Comparison of ENCODE assay signal across 12 cellular contexts in the genomic region with DNA sequence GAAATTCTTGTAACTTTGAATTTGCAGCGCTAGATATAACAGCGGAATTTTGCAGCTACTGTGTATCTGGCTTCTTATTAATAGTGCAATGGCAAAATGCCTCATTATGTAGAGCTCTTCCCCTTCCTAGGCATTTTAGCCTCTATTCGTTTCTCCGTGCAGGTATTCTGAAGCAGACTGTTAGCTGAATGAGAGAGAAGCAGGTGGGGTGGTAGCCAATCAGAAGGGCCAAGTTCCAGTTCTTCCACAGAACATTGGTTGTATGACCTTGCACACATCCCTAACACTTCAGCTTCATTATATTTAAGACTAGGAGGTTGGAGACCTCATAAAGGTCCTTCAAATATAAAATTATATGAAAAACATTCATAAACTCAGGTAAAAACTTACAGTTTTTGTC. TPM values are rescaled to one million over a fixed set of nuclear protein-coding genes. Genes with fewer than 3 reads are reported as not detected.
A peak's percentile ranks its signal among the peaks of the same experiment; 100 is the strongest.
DNase-seq lines count a peak whose midpoint lies in the region; TF ChIP-seq lines count a peak whose summit lies in the region.
"Had no signal": no experiment of that assay in that cellular context is flagged by ENCODE, and none has a peak within 500 bp of the region (broad histone marks: within the 10 kb centered on the region; RNA-seq: fewer than 3 reads in every experiment).

No MANE protein-coding gene starts in this region.

- H3K36me3 ChIP-seq in BE2C: no peaks in the 10 kb centered on the region
- peaks cover 12% of the 10 kb centered on the region; the same call in 1 of the 2 replicates for H3K36me3 ChIP-seq in DOHH2 (ENCODE audit: control insufficient read depth, low read length)
- H3K36me3 ChIP-seq in ascending aorta: no peaks in the 10 kb centered on the region
- no peaks in the 10 kb centered on the region for H3K36me3 ChIP-seq in PC-9 (ENCODE audit: low read depth)

- in situ Hi-C loops in KBM-7 (cut with MboI; ENCODE audit: low pct_unique_long_range_greater_than_20kb, low sequenced_read_pairs): no loop called here

- H3K4me1 ChIP-seq in BE2C (no peaks in the 10 kb centered on the region; the same call in 1 of the 2 replicates), DOHH2 (ENCODE audit: control insufficient read depth, low read length) (peaks cover 29% of the 10 kb centered on the region), ascending aorta (peaks cover 0 to 15% of the 10 kb centered on the region in 2 donors), PC-9 (replicated peaks; ENCODE audit: insufficient read depth) (peaks cover 30% of the 10 kb centered on the region)

- no TSS peak for BruUV-seq in PC-9 (replicated peaks; lab: Mats Ljungman, UMichigan)

- no peak overlapping the region for H3K27ac ChIP-seq in DOHH2 (ENCODE audit: low read depth, low read length)
- H3K27ac ChIP-seq in ascending aorta: peak overlapping the region; percentile 78 to 90
- no peak overlapping the region for H3K27ac ChIP-seq in PC-9

- TF ChIP-seq CTCF in BE2C (IDR thresholded peaks at IDR 0.05; ENCODE audit: low read depth, low read length) (no peak), DOHH2 (IDR thresholded peaks at IDR 0.05; ENCODE audit: low read depth, low read length, poor library complexity, severe bottlenecking) (no peak), ascending aorta (IDR thresholded peaks at IDR 0.05) (no peak), nephron (IDR thresholded peaks at IDR 0.05; ENCODE audit: unreplicated experiment in 3 of 3) (no peak), PC-9 (conservative IDR thresholded peaks at IDR 0.05) (no peak)

- H3K9me2 ChIP-seq in DOHH2 (replicated peaks; ENCODE audit: control insufficient read depth, low read length) (no peaks in the 10 kb centered on the region), PC-9 (ENCODE audit: insufficient read depth) (no peaks in the 10 kb centered on the region)

- peaks cover 12% of the 10 kb centered on the region for H3F3A ChIP-seq in DOHH2 (ENCODE audit: control insufficient read depth, insufficient read depth)
- peaks cover 7% of the 10 kb centered on the region; the same call in 1 of the 2 replicates for H3F3A ChIP-seq in PC-9 (ENCODE audit: insufficient read depth, low read depth)

- no peak overlapping the region for H2AFZ ChIP-seq in PC-9

- H3K27me3 Mint-ChIP-seq in nephron (ENCODE audit: low read depth): peaks cover 4% of the 10 kb centered on the region

- peak overlapping the region; percentile 67 for H3K4me2 ChIP-seq in DOHH2 (ENCODE audit: low read length)
- no peak overlapping the region for H3K4me2 ChIP-seq in PC-9

- peak overlapping the region; percentile 9 to 95 (median 37) for H3K4me3 Mint-ChIP-seq in nephron

- H3K27ac Mint-ChIP-seq in nephron: peak overlapping the region; percentile 7 to 71 (median 37)

- DNase-seq in BE2C: no peak
- DNase-seq in ascending aorta (ENCODE audit: low spot score in 2 of 2): no peak
- DNase-seq in Ammon's horn (ENCODE audit: low spot score): no peak
- no peak for DNase-seq in NCI-H2107 treated with DMSO at 0.1 percent for 48 hours (lab: John Stamatoyannopoulos, UW; ENCODE audit: unreplicated experiment)
- no peak for DNase-seq in KBM-7
- no peak for DNase-seq in PC-9
- DNase-seq: body of pancreas, NCI-H1092 treated with DMSO at 0.1 percent for 48 hours, NCI-H446 treated with DMSO at 0.1 percent for 48 hours, T-helper 1 cell had no signal

- H3K36me3 Mint-ChIP-seq in nephron (ENCODE audit: low read depth): no peaks in the 10 kb centered on the region

- H3K4me3 ChIP-seq in BE2C (ENCODE audit: low read depth, low read length) (peak overlapping the region; percentile 78; the same call in 1 of the 2 replicates), DOHH2 (ENCODE audit: low read length) (no peak overlapping the region), ascending aorta (no peak overlapping the region), PC-9 (no peak overlapping the region)

- intact Hi-C loops in ascending aorta (cut with DNase I) (loop anchor here (2.0 to 10.0 kb wide), 5 partner anchors 41 to 1281 kb away; partner anchors contain the start of genes CEP78, GNAQ and PCSK5), PC-9 (cut with micrococcal nuclease; ENCODE audit: unreplicated experiment) (loop anchor here (5.0 kb wide), 2 partner anchors 856 to 1121 kb away; partner anchors contain the start of genes GNAQ and PSAT1)

- H3K9me3 ChIP-seq in BE2C (no peaks in the 10 kb centered on the region), DOHH2 (ENCODE audit: control insufficient read depth, insufficient read depth, low read length) (no peaks in the 10 kb centered on the region), ascending aorta (no peaks in the 10 kb centered on the region), PC-9 (ENCODE audit: insufficient read depth, low read depth) (no peaks in the 10 kb centered on the region)
- H3K9me3 ChIP-seq: body of pancreas had no signal

- POLR2A ChIA-PET in PC-9 (lab: Charles Lee; ENCODE audit: unreplicated experiment): interaction anchor here (0.6 kb wide), 1 partner anchor 532 kb away, joined by 4 read pairs; no protein-coding TSS in a partner anchor

- H3K27me3 ChIP-seq in BE2C: no peaks in the 10 kb centered on the region
- H3K27me3 ChIP-seq in DOHH2 (ENCODE audit: control insufficient read depth, low read length): peaks cover 8% of the 10 kb centered on the region
- H3K27me3 ChIP-seq in ascending aorta: no peaks in the 10 kb centered on the region
- H3K27me3 ChIP-seq in PC-9 (ENCODE audit: insufficient read depth, low read depth): no peaks in the 10 kb centered on the region
- H3K27me3 ChIP-seq: body of pancreas had no signal

- CTCF ChIA-PET in PC-9 (lab: Charles Lee): interaction anchor here (0.5 to 1.2 kb wide), 3 partner anchors 9 to 801 kb away, joined by 3 to 6 read pairs (median 6); no protein-coding TSS in a partner anchor

- peaks cover 37% of the 10 kb centered on the region for H3K4me1 Mint-ChIP-seq in nephron

- H3K79me2 ChIP-seq in DOHH2 (ENCODE audit: control insufficient read depth, low read length): peaks cover 36% of the 10 kb centered on the region
- peaks cover 37% of the 10 kb centered on the region for H3K79me2 ChIP-seq in PC-9 (ENCODE audit: low read depth)

- no peaks in the 10 kb centered on the region for H3K9me3 Mint-ChIP-seq in nephron

- H4K20me1 ChIP-seq in DOHH2 (ENCODE audit: control insufficient read depth, insufficient read depth, low read depth, low read length) (peaks cover 17% of the 10 kb centered on the region), PC-9 (ENCODE audit: insufficient read depth) (peaks cover 3% of the 10 kb centered on the region; the same call in 1 of the 2 replicates)

RNA-seq across cellular contexts. Expression of gene VPS13A, which starts 1.2 kb away (rescaled TPM):
- polyA plus RNA-seq in BE2C (2012; ENCODE audit: insufficient read depth, insufficient read length, low read depth): 10.5 TPM
- total RNA-seq in ascending aorta: 18.8 TPM
- 37.4 and 53.9 TPM in 2 replicates for total RNA-seq in PC-9 (2021)

Comparison
In these comparisons a context has a peak if more than half of its experiments do, and no peak if none do; other contexts are left out.
1. H3K27ac ChIP-seq: peak in ascending aorta (2 of 2); none in DOHH2 (single experiment) and PC-9 (single experiment).